Comparison of ENCODE assay signal across 10 cellular contexts in the genomic region with DNA sequence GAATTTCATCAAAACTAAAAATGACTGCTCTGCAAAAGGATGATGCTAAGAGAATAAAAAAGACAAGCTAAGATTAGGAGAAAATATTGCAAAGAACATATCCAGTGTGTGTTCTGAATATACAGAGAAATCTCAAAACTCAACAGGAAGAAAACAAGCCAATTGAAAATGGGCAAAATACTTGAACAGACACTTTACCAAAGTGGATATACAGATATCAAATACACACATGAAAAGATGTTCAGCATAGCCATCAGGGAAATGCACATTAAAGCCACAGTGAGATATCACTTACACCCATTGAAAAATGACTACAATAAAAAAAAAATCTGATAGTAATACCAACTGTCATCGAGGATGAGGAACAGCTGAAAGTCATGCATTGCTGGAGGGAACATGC. TPM values are rescaled to one million over a fixed set of nuclear protein-coding genes. Genes with fewer than 3 reads are reported as not detected.
"Had no signal": no experiment of that assay in that cellular context is flagged by ENCODE, and none has a peak within 500 bp of the region (broad histone marks: within the 10 kb centered on the region; RNA-seq: fewer than 3 reads in every experiment).

No MANE protein-coding gene starts in this region.

- H3K9me3 ChIP-seq: HAP-1 had no signal

- H3K9ac ChIP-seq: GM23248 had no signal

- H3K4me1 ChIP-seq: HAP-1 had no signal

- H3K27ac ChIP-seq: GM23248, HL-60 had no signal

- H3K4me3 ChIP-seq: GM23248, HAP-1 had no signal

- H3K4me3 Mint-ChIP-seq: IgD-negative memory B cell had no signal

- H3K27me3 Mint-ChIP-seq: IgD-negative memory B cell had no signal

- H3K27ac Mint-ChIP-seq: IgD-negative memory B cell had no signal

- ATAC-seq: HepG2 had no signal

- FAIRE-seq: HepG2 had no signal

- H3K4me1 Mint-ChIP-seq: IgD-negative memory B cell had no signal

- H2AFZ ChIP-seq: GM23248 had no signal

- DNase-seq: GM23248, GOT3, H7, KBM-7 had no signal

RNA-seq across cellular contexts. Expression of a gene that starts 51.9 kb away (rescaled TPM):
- total RNA-seq: GM23248, H4, HepG2, HT1080 had no signal
